14 cellular contexts compared by ENCODE assay signal in genomic region chr12:28248555-28249127, GRCh38. TPM values are rescaled to one million over a fixed set of nuclear protein-coding genes. Genes with fewer than 3 reads are reported as not detected.
DNase-seq lines count a peak whose midpoint lies in the region; ATAC-seq, FAIRE-seq and TF ChIP-seq lines count a peak whose summit lies in the region.
"Had no signal": no experiment of that assay in that cellular context is flagged by ENCODE, and none has a peak within 500 bp of the region (broad histone marks: within the 10 kb centered on the region; RNA-seq: fewer than 3 reads in every experiment).

No MANE protein-coding gene starts in this region.

- H3K9ac ChIP-seq in mesendoderm (ENCODE audit: low read length): no peak overlapping the region

- TF ChIP-seq CTCF in WTC11 (IDR thresholded peaks at IDR 0.05) (no peak), mucosa of descending colon (IDR thresholded peaks at IDR 0.05) (no peak)

- H2BK5ac ChIP-seq in mesendoderm (ENCODE audit: low read length): no peak overlapping the region

- H3K36me3 Mint-ChIP-seq in WTC11: peaks cover 10% of the 10 kb centered on the region
- peaks cover 0 to 18% (median 3%) of the 10 kb centered on the region in 5 donors for H3K36me3 Mint-ChIP-seq in naive thymus-derived CD4-positive, alpha-beta T cell

- no peaks in the 10 kb centered on the region for H3K36me3 ChIP-seq in naive thymus-derived CD4-positive, alpha-beta T cell (ENCODE audit: control insufficient read depth in 2 of 3, insufficient read depth in 3 of 3, low read length in 3 of 3)
- H3K36me3 ChIP-seq in mesendoderm (ENCODE audit: control insufficient read depth, insufficient read depth, low read length) (no peaks in the 10 kb centered on the region), mucosa of descending colon (ENCODE audit: low read depth) (no peaks in the 10 kb centered on the region)
- H3K36me3 ChIP-seq: esophagus squamous epithelium had no signal

- peaks cover 3% of the 10 kb centered on the region for H3K79me1 ChIP-seq in mesendoderm (ENCODE audit: low read length)

- no peak overlapping the region for H3K27ac ChIP-seq in naive thymus-derived CD4-positive, alpha-beta T cell (ENCODE audit: low read depth, low read length)
- H3K27ac ChIP-seq in mesendoderm (ENCODE audit: low read depth, low read length): no peak overlapping the region
- H3K27ac ChIP-seq: esophagus squamous epithelium, SJCRH30 had no signal

- no peak overlapping the region for H3K56ac ChIP-seq in mesendoderm (ENCODE audit: low read length)

- H3K27me3 ChIP-seq in naive thymus-derived CD4-positive, alpha-beta T cell (ENCODE audit: control insufficient read depth in 2 of 2, insufficient read depth in 2 of 2, low read length in 2 of 2): no peaks in the 10 kb centered on the region
- no peaks in the 10 kb centered on the region for H3K27me3 ChIP-seq in mesendoderm (ENCODE audit: insufficient read depth, low read length, poor library complexity)
- H3K27me3 ChIP-seq: esophagus squamous epithelium, SJCRH30 had no signal

- CTCF ChIA-PET in WTC11 (lab: Charles Lee): no interaction called here
- CTCF ChIA-PET in naive thymus-derived CD4-positive, alpha-beta T cell (lab: Charles Lee): interaction anchor here (1.8 kb wide), 1 partner anchor 58 kb away, joined by 4 read pairs; the partner anchor contains the start of gene CCDC91

- H4K8ac ChIP-seq in mesendoderm (ENCODE audit: low read depth, low read length): no peak overlapping the region

- peaks cover 19% of the 10 kb centered on the region for H3K4me1 Mint-ChIP-seq in WTC11
- peaks cover 44 to 85% (median 76%) of the 10 kb centered on the region in 7 donors for H3K4me1 Mint-ChIP-seq in naive thymus-derived CD4-positive, alpha-beta T cell

- no peak overlapping the region for H3K4me3 Mint-ChIP-seq in WTC11
- peak overlapping the region in 8 of 10 donors; percentile 3 to 54 (median 10) for H3K4me3 Mint-ChIP-seq in naive thymus-derived CD4-positive, alpha-beta T cell

- H3K4me3 ChIP-seq in naive thymus-derived CD4-positive, alpha-beta T cell (ENCODE audit: low read length): no peak overlapping the region
- H3K4me3 ChIP-seq in mesendoderm (ENCODE audit: low read length) (no peak overlapping the region), mucosa of descending colon (no peak overlapping the region)
- H3K4me3 ChIP-seq: esophagus squamous epithelium, SJCRH30 had no signal

- intact Hi-C loops in naive thymus-derived CD4-positive, alpha-beta T cell (cut with micrococcal nuclease): loop anchor here in 1 of 2 donors (1.0 to 2.0 kb wide), 3 partner anchors 8 to 58 kb away; partner anchors contain the start of gene CCDC91
- intact Hi-C loops in mucosa of descending colon (cut with DNase I, micrococcal nuclease): no loop called here

- no peak overlapping the region for H3K18ac ChIP-seq in mesendoderm (ENCODE audit: low read length)

- no peak for TF ChIP-seq POLR2A in GM12891 (IDR thresholded peaks at IDR 0.05; ENCODE audit: low read depth, low read length)

- POLR2A ChIA-PET in WTC11 (lab: Charles Lee): no interaction called here
- POLR2A ChIA-PET in naive thymus-derived CD4-positive, alpha-beta T cell (lab: Charles Lee): no interaction called here

- H3K9me3 ChIP-seq in naive thymus-derived CD4-positive, alpha-beta T cell (ENCODE audit: control insufficient read depth in 2 of 3, low read length in 3 of 3): no peaks in the 10 kb centered on the region
- no peaks in the 10 kb centered on the region for H3K9me3 ChIP-seq in mucosa of descending colon
- H3K9me3 ChIP-seq: esophagus squamous epithelium, SJCRH30 had no signal

- H3K9me3 Mint-ChIP-seq in WTC11: peaks cover 15% of the 10 kb centered on the region
- H3K9me3 Mint-ChIP-seq in naive thymus-derived CD4-positive, alpha-beta T cell: peaks cover 0 to 8% (median 0%) of the 10 kb centered on the region in 11 donors

- no peak overlapping the region for H3K4ac ChIP-seq in mesendoderm (ENCODE audit: low read depth, low read length)

- FAIRE-seq in GM12891 (lab: Jason Lieb, UNC): no peak
- FAIRE-seq: H1 had no signal

- ATAC-seq in GM21447 (IDR thresholded peaks at IDR 0.05; ENCODE audit: unreplicated experiment): peak; percentile 38
- ATAC-seq in WTC11: no peak
- peak; percentile 22 for ATAC-seq in naive thymus-derived CD4-positive, alpha-beta T cell
- no peak for ATAC-seq in mucosa of descending colon
- ATAC-seq in HG03442 (IDR thresholded peaks at IDR 0.05; ENCODE audit: unreplicated experiment): no peak

- H3K4me2 ChIP-seq in mesendoderm (ENCODE audit: low read length): no peak overlapping the region

- no peak overlapping the region for H4K5ac ChIP-seq in mesendoderm (ENCODE audit: low read length)

- no peak overlapping the region for H2AK5ac ChIP-seq in mesendoderm (ENCODE audit: low read length)

- H3K79me2 ChIP-seq in mesendoderm (ENCODE audit: control insufficient read depth, insufficient read depth, low read length): no peaks in the 10 kb centered on the region

- DNase-seq in GM12891 (ENCODE audit: insufficient read length, low spot score) (no peak), WTC11 (ENCODE audit: low spot score) (no peak), mesendoderm (no peak), mucosa of descending colon (no peak)
- no peak for DNase-seq in naive thymus-derived CD4-positive, alpha-beta T cell
- DNase-seq: cerebellar nuclear complex; esophagus squamous epithelium; midbrain; NCI-H1417 treated with DMSO at 0.1 percent for 48 hours; SJCRH30; stimulated activated CD4-positive, alpha-beta T cell treated with anti-CD3 and anti-CD28 coated beads, Interleukin-4, amount 100 ng/mL, for 1 hour had no signal

- no peak overlapping the region for H3K23ac ChIP-seq in mesendoderm (ENCODE audit: low read length)

- H3K27me3 Mint-ChIP-seq in WTC11 (ENCODE audit: low read depth): no peaks in the 10 kb centered on the region
- H3K27me3 Mint-ChIP-seq in naive thymus-derived CD4-positive, alpha-beta T cell: no peaks in the 10 kb centered on the region

- no peak overlapping the region for H2BK120ac ChIP-seq in mesendoderm (ENCODE audit: low read depth, low read length)

- peak overlapping the region; percentile 23 for H3K27ac Mint-ChIP-seq in WTC11
- H3K27ac Mint-ChIP-seq in naive thymus-derived CD4-positive, alpha-beta T cell: peak overlapping the region; percentile 31 to 73 (median 58)

- no peak overlapping the region for H2BK15ac ChIP-seq in mesendoderm (replicated peaks; ENCODE audit: low read depth)

- peaks cover 16 to 35% of the 10 kb centered on the region in 2 donors for H3K4me1 ChIP-seq in naive thymus-derived CD4-positive, alpha-beta T cell (ENCODE audit: control insufficient read depth in 2 of 2, insufficient read depth in 2 of 2, low read length in 2 of 2)
- no peaks in the 10 kb centered on the region for H3K4me1 ChIP-seq in mesendoderm (ENCODE audit: control insufficient read depth, low read depth, low read length)
- H3K4me1 ChIP-seq in mucosa of descending colon (ENCODE audit: low read depth): no peaks in the 10 kb centered on the region
- H3K4me1 ChIP-seq: SJCRH30 had no signal

TF ChIP-seq in GM12891, 5 proteins besides CTCF, POLR2A, EP300 and RAD21:
- TF ChIP-seq TAF1 (IDR thresholded peaks at IDR 0.05; ENCODE audit: low read depth, low read length) (no peak), SPI1 (IDR thresholded peaks at IDR 0.05; ENCODE audit: low read depth, low read length) (peak; percentile 18; the same call in 1 of the 2 replicates)
TF ChIP-seq in GM12891: peak in this region for 1.

TF ChIP-seq in WTC11, 78 proteins besides CTCF, POLR2A, EP300 and RAD21 (continues in another document):
- TF ChIP-seq ERG (CRISPR knock-in tag; IDR thresholded peaks at IDR 0.05): no peak
- TF ChIP-seq TEAD4 (CRISPR knock-in tag; IDR thresholded peaks at IDR 0.05): no peak
- TF ChIP-seq TCF7 (CRISPR knock-in tag; IDR thresholded peaks at IDR 0.05; ENCODE audit: low read depth): no peak
- TF ChIP-seq NFE2L1 (CRISPR knock-in tag; IDR thresholded peaks at IDR 0.05): no peak
- no peak for TF ChIP-seq NR2C2 (CRISPR knock-in tag; IDR thresholded peaks at IDR 0.05)
- TF ChIP-seq ZBTB21 (CRISPR knock-in tag; IDR thresholded peaks at IDR 0.05; ENCODE audit: borderline replicate concordance): no peak
- TF ChIP-seq SP1 (CRISPR knock-in tag; conservative IDR thresholded peaks at IDR 0.05): no peak
- TF ChIP-seq GABPB1 (CRISPR knock-in tag; IDR thresholded peaks at IDR 0.05): no peak

RNA-seq across cellular contexts. Expression of gene CCDC91, which starts 58.4 kb away (rescaled TPM):
- polyA plus RNA-seq in GM12891 (2012; ENCODE audit: low read depth, missing spikeins): 9.9 TPM
- total RNA-seq in WTC11 (2021): 15.7 to 19.5 TPM (median 17.9 TPM) in 3 replicates
- 100 to 1,000 TPM in 1 of 5 experiments, 10 to 100 TPM in 4; 20.2 to 105 (median 70.4) TPM for total RNA-seq in naive thymus-derived CD4-positive, alpha-beta T cell
- 10 to 100 TPM; 78.0 to 83.1 TPM for polyA plus RNA-seq in naive thymus-derived CD4-positive, alpha-beta T cell
- 35.7 TPM for polyA plus RNA-seq in mesendoderm (2013, experiment 1 of 2)
- 27.8 TPM for polyA plus RNA-seq in mesendoderm (2013, experiment 2 of 2)
- 10 to 100 TPM; 25.0 to 42.5 (median 27.8) TPM for total RNA-seq in mucosa of descending colon

Comparison
In these comparisons a context has a peak if more than half of its experiments do, and no peak if none do; other contexts are left out.
1. ATAC-seq: peak in GM21447 (single experiment) and naive thymus-derived CD4-positive, alpha-beta T cell (single experiment); none in WTC11 (single experiment), mucosa of descending colon (single experiment) and HG03442 (single experiment).